Comparison of ENCODE assay signal across 23 cellular contexts in the genomic region with DNA sequence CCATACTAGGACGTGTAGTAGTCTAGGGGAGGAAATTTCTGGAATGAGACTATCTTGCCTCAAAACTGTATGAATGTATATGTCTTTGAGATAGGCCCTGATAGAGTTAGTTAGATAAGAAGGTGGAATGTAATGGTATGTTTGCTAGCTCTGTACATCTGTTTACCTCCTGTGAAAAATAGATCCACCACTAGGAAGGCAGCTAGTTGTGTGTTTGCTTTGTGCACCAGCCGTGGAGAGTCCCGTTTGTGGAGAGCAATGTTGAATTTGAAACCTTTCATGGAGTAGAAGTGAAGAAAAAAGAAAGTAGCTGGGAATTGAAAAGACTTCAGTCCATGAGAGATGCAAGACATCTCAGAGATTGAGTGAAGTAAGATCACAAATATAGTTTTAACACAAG. TPM values are rescaled to one million over a fixed set of nuclear protein-coding genes. Genes with fewer than 3 reads are reported as not detected.
"Had no signal": no experiment of that assay in that cellular context is flagged by ENCODE, and none has a peak within 500 bp of the region (broad histone marks: within the 10 kb centered on the region; RNA-seq: fewer than 3 reads in every experiment).

No MANE protein-coding gene starts in this region.

- ATAC-seq: activated CD4-positive, CD25-positive, alpha-beta regulatory T cell treated with anti-CD3 and anti-CD28 coated beads, Interleukin-2, amount 50 U/mL, for 24 hours; activated CD8-positive, alpha-beta T cell treated with anti-CD3 and anti-CD28 coated beads for 36 hours; activated naive CD4-positive, alpha-beta T cell treated with anti-CD3 and anti-CD28 coated beads, Interleukin-2, amount 50 U/mL, for 72 hours; activated T-helper 17 cell treated with anti-CD3 and anti-CD28 coated beads, Interleukin-2, amount 50 U/mL, for 72 hours; left lung; naive thymus-derived CD4-positive, alpha-beta T cell had no signal

- DNase-seq: activated CD4-positive, alpha-beta T cell treated with anti-CD3 and anti-CD28 coated beads, Interleukin-2, amount 10 ng/mL, durations not matched to agents 7 days and 5 days; activated CD8-positive, alpha-beta T cell treated with anti-CD3 and anti-CD28 coated beads for 36 hours; activated T-cell treated with anti-CD3 and anti-CD28 coated beads, Interleukin-2, amount 50 U/mL, for 24 hours; aorta; brain microvascular endothelial cell; caudate nucleus; effector CD4-positive, alpha-beta T cell; kidney; left lung; naive thymus-derived CD4-positive, alpha-beta T cell; stimulated activated CD4-positive, alpha-beta T cell treated with anti-CD3 and anti-CD28 coated beads, Interleukin-12 subunit alpha, Interleukin-12 subunit beta, amount 100 ng/mL, for 4 hours; stimulated activated CD4-positive, alpha-beta T cell treated with anti-CD3 and anti-CD28 coated beads, Interleukin-4, amount 100 ng/mL, for 4 hours; substantia nigra; uterus had no signal

- H3K4me3 ChIP-seq: left lung, lung, prostate gland, tibial nerve, uterus had no signal

- H3K27me3 Mint-ChIP-seq: activated CD4-positive, alpha-beta T cell treated with anti-CD3 and anti-CD28 coated beads, Interleukin-2, amount 10 ng/mL, durations not matched to agents 7 days and 5 days; activated CD8-positive, alpha-beta T cell treated with anti-CD3 and anti-CD28 coated beads for 36 hours; activated T-cell treated with anti-CD3 and anti-CD28 coated beads, Interleukin-2, amount 50 U/mL, for 24 hours; activated T-helper 17 cell treated with anti-CD3 and anti-CD28 coated beads, Interleukin-2, amount 50 U/mL, for 72 hours; dendritic cell treated with granulocyte-macrophage colony-stimulating factor and Interleukin-4, amounts not matched to agents 40 ng/mL and 50 ng/mL, for 4 days; naive thymus-derived CD4-positive, alpha-beta T cell; stimulated activated naive CD8-positive, alpha-beta T cell treated with anti-CD3 and anti-CD28 coated beads, Interleukin-15, Interleukin-2, amounts not matched to agents 100 ng/mL and 50 ng/mL, for 24 hours had no signal

- H3K27ac ChIP-seq: brain microvascular endothelial cell, left lung, prostate gland, tibial nerve, uterus had no signal

- H3K4me1 Mint-ChIP-seq: activated CD4-positive, alpha-beta T cell treated with anti-CD3 and anti-CD28 coated beads, Interleukin-2, amount 10 ng/mL, durations not matched to agents 7 days and 5 days; activated T-helper 17 cell treated with anti-CD3 and anti-CD28 coated beads, Interleukin-2, amount 50 U/mL, for 72 hours; naive thymus-derived CD4-positive, alpha-beta T cell had no signal

- H3K9me3 ChIP-seq: left lung, prostate gland, tibial nerve, uterus had no signal

- H3K27me3 ChIP-seq: brain microvascular endothelial cell, left lung, tibial nerve, uterus had no signal

- H3K4me1 ChIP-seq: left lung, prostate gland, uterus had no signal

- H3K36me3 ChIP-seq: brain microvascular endothelial cell, left lung, prostate gland, tibial nerve, uterus had no signal

- H3K4me3 Mint-ChIP-seq: activated CD4-positive, alpha-beta T cell treated with anti-CD3 and anti-CD28 coated beads, Interleukin-2, amount 10 ng/mL, durations not matched to agents 7 days and 5 days; activated CD8-positive, alpha-beta T cell treated with anti-CD3 and anti-CD28 coated beads for 36 hours; activated T-cell treated with anti-CD3 and anti-CD28 coated beads, Interleukin-2, amount 50 U/mL, for 24 hours; activated T-helper 17 cell treated with anti-CD3 and anti-CD28 coated beads, Interleukin-2, amount 50 U/mL, for 72 hours; dendritic cell treated with granulocyte-macrophage colony-stimulating factor and Interleukin-4, amounts not matched to agents 40 ng/mL and 50 ng/mL, for 4 days; naive thymus-derived CD4-positive, alpha-beta T cell; stimulated activated naive CD8-positive, alpha-beta T cell treated with anti-CD3 and anti-CD28 coated beads, Interleukin-15, Interleukin-2, amounts not matched to agents 100 ng/mL and 50 ng/mL, for 24 hours had no signal

- H3K9me3 Mint-ChIP-seq: dendritic cell treated with granulocyte-macrophage colony-stimulating factor and Interleukin-4, amounts not matched to agents 40 ng/mL and 50 ng/mL, for 4 days had no signal

- H3K27ac Mint-ChIP-seq: activated CD4-positive, alpha-beta T cell treated with anti-CD3 and anti-CD28 coated beads, Interleukin-2, amount 10 ng/mL, durations not matched to agents 7 days and 5 days; activated CD8-positive, alpha-beta T cell treated with anti-CD3 and anti-CD28 coated beads for 36 hours; activated naive CD4-positive, alpha-beta T cell treated with anti-CD3 and anti-CD28 coated beads, Interleukin-2, amount 50 U/mL, for 72 hours; activated T-cell treated with anti-CD3 and anti-CD28 coated beads, Interleukin-2, amount 50 U/mL, for 24 hours; activated T-helper 17 cell treated with anti-CD3 and anti-CD28 coated beads, Interleukin-2, amount 50 U/mL, for 72 hours; dendritic cell treated with granulocyte-macrophage colony-stimulating factor and Interleukin-4, amounts not matched to agents 40 ng/mL and 50 ng/mL, for 4 days; naive thymus-derived CD4-positive, alpha-beta T cell; stimulated activated naive CD8-positive, alpha-beta T cell treated with anti-CD3 and anti-CD28 coated beads, Interleukin-15, Interleukin-2, amounts not matched to agents 100 ng/mL and 50 ng/mL, for 24 hours had no signal

- H3K36me3 Mint-ChIP-seq: naive thymus-derived CD4-positive, alpha-beta T cell had no signal

RNA-seq across cellular contexts. Expression of a gene that starts 25.4 kb away (rescaled TPM):
- total RNA-seq: activated CD4-positive, alpha-beta T cell treated with anti-CD3 and anti-CD28 coated beads, Interleukin-2, amount 10 ng/mL, durations not matched to agents 7 days and 5 days; activated CD8-positive, alpha-beta T cell treated with anti-CD3 and anti-CD28 coated beads for 36 hours; activated naive CD4-positive, alpha-beta T cell treated with anti-CD3 and anti-CD28 coated beads, Interleukin-2, amount 50 U/mL, for 72 hours; activated T-helper 17 cell treated with anti-CD3 and anti-CD28 coated beads, Interleukin-2, amount 50 U/mL, for 72 hours; naive thymus-derived CD4-positive, alpha-beta T cell; T-helper 2 cell treated with Interferon-gamma antibody and Interleukin-4, amounts not matched to agents 100 ng/mL and 5 ng/mL, for 36 hours had no signal
- polyA plus RNA-seq: naive thymus-derived CD4-positive, alpha-beta T cell had no signal
